Comparison of ENCODE assay signal across 8 cellular contexts in the genomic region with DNA sequence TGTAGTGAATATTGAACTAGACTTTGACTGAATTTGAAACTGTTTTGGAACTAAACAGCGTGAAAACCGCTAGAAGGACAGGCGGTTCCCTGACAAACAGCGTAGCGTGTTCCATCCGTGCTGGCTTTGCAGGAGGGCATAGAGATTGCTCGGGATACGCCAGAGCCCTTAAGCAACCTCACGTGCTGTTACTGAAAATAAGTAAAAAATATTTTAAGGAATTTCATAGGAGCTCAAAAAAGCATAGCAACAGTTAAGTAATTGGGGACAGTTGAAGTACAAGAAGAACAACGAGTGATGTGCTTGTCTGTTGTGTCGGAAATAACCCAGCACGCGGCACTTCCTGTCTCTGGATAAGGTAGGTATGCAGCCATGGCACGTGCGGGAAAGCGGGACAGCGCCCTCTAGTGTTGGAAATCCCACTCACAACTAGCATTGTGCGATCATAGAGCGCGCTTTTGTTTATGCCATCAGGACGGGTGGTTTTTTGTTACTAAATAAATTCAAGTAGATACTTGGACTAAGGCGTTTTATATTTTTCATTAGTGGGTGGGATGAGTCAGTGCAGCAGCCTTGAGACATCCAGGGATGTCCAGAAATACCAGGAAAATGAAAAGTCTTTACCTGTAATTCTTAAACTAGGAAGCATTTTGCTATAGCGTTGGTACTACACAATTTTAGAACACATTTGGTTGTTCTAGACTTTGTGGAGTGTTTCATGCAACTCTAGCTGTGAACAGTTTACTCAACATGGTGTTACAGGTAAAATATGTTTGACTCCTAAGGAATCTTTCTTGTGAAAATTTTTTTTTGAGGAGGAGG. TPM values are rescaled to one million over a fixed set of nuclear protein-coding genes. Genes with fewer than 3 reads are reported as not detected.
DNase-seq lines count a peak whose midpoint lies in the region; ATAC-seq and TF ChIP-seq lines count a peak whose summit lies in the region.

No MANE protein-coding gene starts in this region.

- TF ChIP-seq CTCF in choroid plexus epithelial cell (conservative IDR thresholded peaks at IDR 0.05; ENCODE audit: low read depth, low read length) (peak; percentile 89), lower leg skin (IDR thresholded peaks at IDR 0.05) (peak in 1 of 3 donors; percentile 28)

- CTCF ChIA-PET in activated CD4-positive, alpha-beta T cell treated with anti-CD3 and anti-CD28 coated beads for 36 hours (lab: Charles Lee), result interaction anchor here (0.6 to 3.0 kb wide), 17 partner anchors 8 to 435 kb away, joined by 3 to 20 read pairs (median 4); no protein-coding TSS in a partner anchor

- intact Hi-C loops in activated CD4-positive, alpha-beta T cell treated with anti-CD3 and anti-CD28 coated beads for 36 hours (cut with DNase I, micrococcal nuclease), result loop anchor here (1.0 to 10.0 kb wide), 4 partner anchors 50 to 432 kb away; a partner anchor contains a TSS
- intact Hi-C loops in lower leg skin (cut with DNase I; ENCODE audit: low total_unique reads), result no loop called here

- H3K4me3 ChIP-seq in choroid plexus epithelial cell (ENCODE audit: low read depth, low read length) (no peak overlapping the region), lower leg skin (ENCODE audit: low read depth, poor library complexity, severe bottlenecking) (no peak overlapping the region)

- TF ChIP-seq POLR2A in lower leg skin (IDR thresholded peaks at IDR 0.05), result no peak

- no peaks in the 10 kb centered on the region for H3K9me3 Mint-ChIP-seq in activated CD4-positive, alpha-beta T cell treated with anti-CD3 and anti-CD28 coated beads for 36 hours (ENCODE audit: low read depth)

- peaks cover 61% of the 10 kb centered on the region for H3K36me3 Mint-ChIP-seq in activated CD4-positive, alpha-beta T cell treated with anti-CD3 and anti-CD28 coated beads for 36 hours (ENCODE audit: low read depth)

- H3K27me3 Mint-ChIP-seq in activated CD4-positive, alpha-beta T cell treated with anti-CD3 and anti-CD28 coated beads for 36 hours, result no peaks in the 10 kb centered on the region

- DNase-seq in AG08396 (ENCODE audit: low spot score), result peak; percentile 82
- peak; percentile 64 for DNase-seq in NCI-H226
- DNase-seq in activated CD4-positive, alpha-beta T cell treated with anti-CD3 and anti-CD28 coated beads for 36 hours, result peak; percentile 95
- peak; percentile 96 for DNase-seq in choroid plexus epithelial cell (ENCODE audit: low read depth)
- DNase-seq in lower leg skin (ENCODE audit: low spot score in 2 of 2), result peak; percentile 88 to 97
- peak; percentile 77 to 86 (median 78) for DNase-seq in stimulated activated CD4-positive, alpha-beta T cell treated with anti-CD3 and anti-CD28 coated beads, TNF-alpha, amount 100 ng/mL, for 48 hours (ENCODE audit: low read depth in 3 of 3)

- WGBS in lower leg skin, 2 donors, result 39 to 44% methylated on average over 23 of the region's 23 CpGs

- H3K4me1 Mint-ChIP-seq in activated CD4-positive, alpha-beta T cell treated with anti-CD3 and anti-CD28 coated beads for 36 hours, result peaks cover 36% of the 10 kb centered on the region

- POLR2A ChIA-PET in activated CD4-positive, alpha-beta T cell treated with anti-CD3 and anti-CD28 coated beads for 36 hours (lab: Charles Lee), result no interaction called here

- peak overlapping the region; percentile 75 for H3K27ac Mint-ChIP-seq in activated CD4-positive, alpha-beta T cell treated with anti-CD3 and anti-CD28 coated beads for 36 hours

- no peak overlapping the region for H3K4me3 Mint-ChIP-seq in activated CD4-positive, alpha-beta T cell treated with anti-CD3 and anti-CD28 coated beads for 36 hours

- ATAC-seq in GM18511 (IDR thresholded peaks at IDR 0.05; ENCODE audit: unreplicated experiment), result peak; percentile 88
- peak; percentile 62 for ATAC-seq in HG03097 (IDR thresholded peaks at IDR 0.05; ENCODE audit: low FRiP score, unreplicated experiment)
- ATAC-seq in activated CD4-positive, alpha-beta T cell treated with anti-CD3 and anti-CD28 coated beads for 36 hours, result peak; percentile 96

RNA-seq across cellular contexts. Expression of a gene that starts 50.4 kb away (rescaled TPM):
- 10 to 100 TPM; 89.9 to 92.9 TPM for total RNA-seq in activated CD4-positive, alpha-beta T cell treated with anti-CD3 and anti-CD28 coated beads for 36 hours
- 100 to 1,000 TPM; 179 to 254 (median 212) TPM for total RNA-seq in lower leg skin
